In genomic region chr4:110518889-110519490, GRCh38 we compare ENCODE assay signal across 8 cellular contexts. TPM values are rescaled to one million over a fixed set of nuclear protein-coding genes. Genes with fewer than 3 reads are reported as not detected.
A peak's percentile ranks its signal among the peaks of the same experiment; 100 is the strongest.
DNase-seq lines count a peak whose midpoint lies in the region; ATAC-seq and TF ChIP-seq lines count a peak whose summit lies in the region.

No MANE protein-coding gene starts in this region.

- intact Hi-C loops in CD14-positive monocyte (cut with micrococcal nuclease) (loop anchor here in 1 of 2 donors (2.0 kb wide), 1 partner anchor 514 kb away; no protein-coding TSS in a partner anchor), esophagus squamous epithelium (cut with DNase I) (no loop called here), spleen (cut with DNase I; ENCODE audit: low total_unique reads) (loop anchor here (5.0 to 10.0 kb wide), 2 partner anchors 204 to 522 kb away; no protein-coding TSS in a partner anchor), sciatic nerve (cut with DNase I) (no loop called here)

- ATAC-seq in HG02571 (IDR thresholded peaks at IDR 0.05; ENCODE audit: unreplicated experiment) (no peak), sciatic nerve (no peak), GM18505 (IDR thresholded peaks at IDR 0.05; ENCODE audit: unreplicated experiment) (no peak)

- H3K9me3 Mint-ChIP-seq in CD14-positive monocyte: no peaks in the 10 kb centered on the region

- in situ Hi-C loops in GM13976 (cut with MboI; ENCODE audit: low sequenced_read_pairs, unreplicated experiment): loop anchor here (5.0 to 25.0 kb wide), 3 partner anchors 307 to 1107 kb away; no protein-coding TSS in a partner anchor

- WGBS in esophagus squamous epithelium, 2 donors: 80 to 84% methylated on average over 2 of the region's 2 CpGs
- 82 to 93% (median 85%) methylated on average over 2 of the region's 2 CpGs for WGBS in spleen, 5 donors

- DNase-seq in CD14-positive monocyte (ENCODE audit: low spot score): no peak
- DNase-seq in GM13976 (ENCODE audit: low spot score): no peak
- no peak for DNase-seq in esophagus squamous epithelium (lab: John Stamatoyannopoulos, UW)
- no peak for DNase-seq in spleen
- no peak for DNase-seq in sciatic nerve (ENCODE audit: low spot score)

- H2AFZ ChIP-seq in SU-DHL-6 (ENCODE audit: low read depth, low read length, severe bottlenecking): no peak overlapping the region

- no peaks in the 10 kb centered on the region for H4K20me1 ChIP-seq in SU-DHL-6 (ENCODE audit: low read depth, low read length)

- H3K27ac ChIP-seq in SU-DHL-6 (ENCODE audit: low read depth, low read length) (no peak overlapping the region), esophagus squamous epithelium (no peak overlapping the region), spleen (no peak overlapping the region)

- H3K27me3 ChIP-seq in SU-DHL-6 (ENCODE audit: low read length) (no peaks in the 10 kb centered on the region), esophagus squamous epithelium (peaks cover 0 to 4% (median 0%) of the 10 kb centered on the region in 4 donors), spleen (replicated peaks in 1 of 7) (peaks cover 0 to 19% (median 0%) of the 10 kb centered on the region in 7 donors)

- no peaks in the 10 kb centered on the region for H3K79me2 ChIP-seq in SU-DHL-6 (ENCODE audit: insufficient read depth, low read length)

- TF ChIP-seq POLR2A in esophagus squamous epithelium (IDR thresholded peaks at IDR 0.05) (no peak), spleen (IDR thresholded peaks at IDR 0.05) (no peak), GM18505 (IDR thresholded peaks at IDR 0.05; ENCODE audit: borderline replicate concordance, extremely low read depth, insufficient read depth, insufficient read length) (no peak)

- no peaks in the 10 kb centered on the region for H3F3A ChIP-seq in SU-DHL-6 (ENCODE audit: insufficient read depth)

- peaks cover 13% of the 10 kb centered on the region for H3K4me1 Mint-ChIP-seq in CD14-positive monocyte

- H3K27me3 Mint-ChIP-seq in CD14-positive monocyte (ENCODE audit: low read depth in 3 of 3): peaks cover 5 to 15% (median 12%) of the 10 kb centered on the region in 3 donors

- H3K4me2 ChIP-seq in SU-DHL-6 (ENCODE audit: low read depth, low read length, poor library complexity, severe bottlenecking): no peak overlapping the region

- H3K4me1 ChIP-seq in esophagus squamous epithelium (peaks cover 0 to 8% (median 0%) of the 10 kb centered on the region in 3 donors), spleen (peaks cover 0 to 21% (median 10%) of the 10 kb centered on the region in 6 donors)

- H3K36me3 ChIP-seq in SU-DHL-6 (ENCODE audit: low read length): no peaks in the 10 kb centered on the region
- no peaks in the 10 kb centered on the region for H3K36me3 ChIP-seq in esophagus squamous epithelium
- peaks cover 0 to 11% (median 0%) of the 10 kb centered on the region in 6 donors for H3K36me3 ChIP-seq in spleen

- no peak overlapping the region for H3K4me3 ChIP-seq in SU-DHL-6 (ENCODE audit: insufficient read depth, low read length, poor library complexity, severe bottlenecking)
- H3K4me3 ChIP-seq in esophagus squamous epithelium: no peak overlapping the region
- H3K4me3 ChIP-seq in spleen: no peak overlapping the region

- H3K9me2 ChIP-seq in SU-DHL-6 (replicated peaks; ENCODE audit: insufficient read depth, low read length): no peaks in the 10 kb centered on the region

- no peak overlapping the region for H3K4me3 Mint-ChIP-seq in CD14-positive monocyte

- no peaks in the 10 kb centered on the region for H3K36me3 Mint-ChIP-seq in CD14-positive monocyte

- TF ChIP-seq CTCF in CD14-positive monocyte (IDR thresholded peaks at IDR 0.05) (peak; percentile 87), GM13976 (IDR thresholded peaks at IDR 0.05; ENCODE audit: borderline replicate concordance, control extremely low read depth, extremely low read depth, insufficient read depth, missing control alignments) (peak; percentile 74), SU-DHL-6 (IDR thresholded peaks at IDR 0.05; ENCODE audit: insufficient read depth, low read length, poor library complexity, severe bottlenecking) (peak; percentile 49), esophagus squamous epithelium (IDR thresholded peaks at IDR 0.05) (peak; percentile 48 to 69 (median 63)), spleen (IDR thresholded peaks at IDR 0.05 in 8 of 11, conservative IDR thresholded peaks at IDR 0.05 in 3 of 11) (peak in 9 of 11 experiments; percentile 31 to 71 (median 64))

- no peaks in the 10 kb centered on the region for H3K9me3 ChIP-seq in SU-DHL-6 (ENCODE audit: insufficient read depth, low read length)
- no peaks in the 10 kb centered on the region for H3K9me3 ChIP-seq in esophagus squamous epithelium
- H3K9me3 ChIP-seq in spleen: no peaks in the 10 kb centered on the region

- H3K9ac ChIP-seq in SU-DHL-6 (ENCODE audit: low read length): no peak overlapping the region

- H3K27ac Mint-ChIP-seq in CD14-positive monocyte: no peak overlapping the region

RNA-seq across cellular contexts. Expression of gene ENPEP, which starts 43.0 kb away (rescaled TPM):
- polyA plus RNA-seq in CD14-positive monocyte (not detected), spleen (1 to 10 TPM; 1.8 to 3.7 (median 1.9) TPM)
- total RNA-seq in esophagus squamous epithelium (1 to 10 TPM in 2 of 4 donors, under 1 TPM in 2; 0.30 to 1.6 (median 0.86) TPM), spleen (10 to 100 TPM; 15.3 to 48.3 (median 33.1) TPM), sciatic nerve (17.6 TPM)
